Comparison of ENCODE assay signal across 9 cellular contexts in the genomic region with DNA sequence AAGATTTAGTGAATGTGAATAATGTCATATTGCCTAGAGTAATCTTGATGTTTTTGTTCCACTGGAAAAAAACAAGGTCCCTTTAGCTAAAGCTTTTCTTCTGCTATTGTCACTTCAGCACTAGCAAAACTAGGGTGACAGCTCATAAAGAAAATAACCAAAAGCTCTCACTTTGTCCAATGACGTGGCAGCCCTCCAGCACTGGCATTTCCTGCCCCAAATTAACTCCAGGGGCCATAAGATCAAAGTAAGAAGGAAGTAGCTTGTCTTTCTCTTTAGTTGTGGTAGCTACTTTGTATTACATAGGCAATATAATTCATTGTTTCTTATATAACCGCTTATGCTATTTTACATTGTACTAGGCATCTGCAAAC. TPM values are rescaled to one million over a fixed set of nuclear protein-coding genes. Genes with fewer than 3 reads are reported as not detected.
A peak's percentile ranks its signal among the peaks of the same experiment; 100 is the strongest.
DNase-seq lines count a peak whose midpoint lies in the region; ATAC-seq lines count a peak whose summit lies in the region.
"Had no signal": no experiment of that assay in that cellular context is flagged by ENCODE, and none has a peak within 500 bp of the region (broad histone marks: within the 10 kb centered on the region; RNA-seq: fewer than 3 reads in every experiment).

No MANE protein-coding gene starts in this region.

- ATAC-seq in GM21723 (IDR thresholded peaks at IDR 0.05; ENCODE audit: unreplicated experiment), result peak; percentile 97

- DNase-seq in ELR (ENCODE audit: low read depth) (peak; percentile 81), dermis blood vessel endothelial cell (peak; percentile 79), putamen (ENCODE audit: low spot score) (peak; percentile 19), NCI-H446 (lab: John Stamatoyannopoulos, UW) (no peak), amniotic stem cell (lab: John Stamatoyannopoulos, UW) (no peak)
- DNase-seq in activated CD4-positive, alpha-beta T cell treated with anti-CD3 and anti-CD28 coated beads for 48 hours, result peak; percentile 77

- no peaks in the 10 kb centered on the region for H3K9me3 ChIP-seq in KOPT-K1 (ENCODE audit: insufficient read depth, low read length, poor library complexity, severe bottlenecking)

- H3K27ac ChIP-seq in KOPT-K1 (ENCODE audit: low read depth, low read length, poor library complexity, severe bottlenecking), result peak overlapping the region; percentile 44
- H3K27ac ChIP-seq: KMS-11 had no signal

- H3K36me3 ChIP-seq in KOPT-K1 (ENCODE audit: insufficient read depth, low read length), result no peaks in the 10 kb centered on the region

RNA-seq across cellular contexts. Expression of a gene that starts 47.3 kb away (rescaled TPM):
- 0.05 TPM in 1 of 2 replicates, not detected in the other for total RNA-seq in dermis blood vessel endothelial cell

Comparison
In these comparisons a context has a peak if more than half of its experiments do, and no peak if none do; other contexts are left out.
1. DNase-seq: peak in ELR (single experiment), activated CD4-positive, alpha-beta T cell treated with anti-CD3 and anti-CD28 coated beads for 48 hours (single experiment), dermis blood vessel endothelial cell (single experiment) and putamen (single experiment); none in NCI-H446 (0 of 2) and amniotic stem cell (single experiment).